ENCODE assay signal across 8 cellular contexts in the genomic region with DNA sequence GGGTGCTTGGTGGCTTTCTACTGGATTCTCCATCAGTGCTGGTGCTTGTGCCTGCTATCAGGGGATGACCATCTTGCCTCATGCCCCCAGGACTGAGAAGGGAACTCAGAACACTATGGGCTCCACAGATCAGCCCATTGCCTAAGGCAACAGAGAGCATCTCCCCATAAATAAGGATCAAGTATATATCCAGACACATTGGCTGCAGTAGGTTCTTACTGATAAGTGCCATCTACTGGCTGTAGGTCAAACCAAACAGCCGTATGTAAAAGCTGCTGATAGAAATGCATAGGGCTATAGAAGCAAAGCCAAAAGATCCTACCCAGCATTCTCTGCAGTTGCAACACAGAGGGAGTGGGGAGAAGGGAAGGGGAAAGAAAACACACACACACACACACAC.
DNase-seq lines count a peak whose midpoint lies in the region; ATAC-seq and TF ChIP-seq lines count a peak whose summit lies in the region.

No MANE protein-coding gene starts in this region.

- ATAC-seq in GM18861 (IDR thresholded peaks at IDR 0.05; ENCODE audit: unreplicated experiment), result peak; percentile 80
- peak; percentile 69 for ATAC-seq in HG02678 (IDR thresholded peaks at IDR 0.05; ENCODE audit: unreplicated experiment)
- peak; percentile 31; the same call in 1 of the 3 replicates for ATAC-seq in RWPE2 (ENCODE audit: low read depth)

- no peak overlapping the region for H2BK15ac ChIP-seq in mesenchymal stem cell (ENCODE audit: low read depth, poor library complexity, severe bottlenecking)

- H2BK12ac ChIP-seq in mesenchymal stem cell (ENCODE audit: low read length in 2 of 2), result no peak overlapping the region

- no peak overlapping the region for H2BK120ac ChIP-seq in mesenchymal stem cell (ENCODE audit: low read depth, low read length)

- no peak overlapping the region for H4K91ac ChIP-seq in mesenchymal stem cell (ENCODE audit: low read length)

- H3K36me3 ChIP-seq in RWPE2 (ENCODE audit: low read depth) (peaks cover 12% of the 10 kb centered on the region; the same call in 1 of the 2 replicates), mesenchymal stem cell (ENCODE audit: control insufficient read depth in 1 of 2, insufficient read depth in 2 of 2, low read depth in 1 of 2, low read length in 2 of 2) (peaks cover 4 to 8% of the 10 kb centered on the region in 2 experiments), tibial artery (no peaks in the 10 kb centered on the region)

- H3K4me1 ChIP-seq in RWPE2 (ENCODE audit: insufficient read depth, poor library complexity, severe bottlenecking) (no peaks in the 10 kb centered on the region), mesenchymal stem cell (ENCODE audit: control insufficient read depth, insufficient read depth, low read depth, low read length) (no peaks in the 10 kb centered on the region), tibial artery (peaks cover 0 to 13% (median 2%) of the 10 kb centered on the region in 4 donors)

- no peak overlapping the region for H3K4me2 ChIP-seq in mesenchymal stem cell (ENCODE audit: low read length, poor library complexity, severe bottlenecking)

- no peak overlapping the region for H2BK5ac ChIP-seq in mesenchymal stem cell (ENCODE audit: low read depth, low read length, poor library complexity, severe bottlenecking)

- intact Hi-C loops in tibial artery (cut with DNase I; ENCODE audit: low total_unique reads), result no loop called here

- H2AK5ac ChIP-seq in mesenchymal stem cell (ENCODE audit: low read length, severe bottlenecking), result no peak overlapping the region

- no peak overlapping the region for H3K9ac ChIP-seq in mesenchymal stem cell (ENCODE audit: low read length)

- no CpG with 5 or more reads among the region's 1 CpG for WGBS in mesenchymal stem cell

- H3K27me3 ChIP-seq in RWPE2 (ENCODE audit: insufficient read depth, poor library complexity, severe bottlenecking) (no peaks in the 10 kb centered on the region), mesenchymal stem cell (ENCODE audit: control insufficient read depth in 1 of 2, insufficient read depth in 1 of 2, low read length in 2 of 2) (no peaks in the 10 kb centered on the region), tibial artery (no peaks in the 10 kb centered on the region)

- H4K8ac ChIP-seq in mesenchymal stem cell (ENCODE audit: low read length), result no peak overlapping the region

- no peak overlapping the region for H3K4ac ChIP-seq in mesenchymal stem cell (ENCODE audit: low read depth in 1 of 2, low read length in 2 of 2)

- no peak overlapping the region for H3K27ac ChIP-seq in RWPE2 (ENCODE audit: poor library complexity, severe bottlenecking)
- H3K27ac ChIP-seq in mesenchymal stem cell (ENCODE audit: low read length, poor library complexity, severe bottlenecking), result no peak overlapping the region
- H3K27ac ChIP-seq in tibial artery, result no peak overlapping the region

- H3K14ac ChIP-seq in mesenchymal stem cell (ENCODE audit: low read length in 2 of 2), result no peak overlapping the region

- H3K18ac ChIP-seq in mesenchymal stem cell (ENCODE audit: low read depth in 1 of 2, low read length in 2 of 2), result no peak overlapping the region

- no peaks in the 10 kb centered on the region for H3K79me1 ChIP-seq in mesenchymal stem cell (replicated peaks; ENCODE audit: low read length, poor library complexity, severe bottlenecking)

- H3K9me3 ChIP-seq in RWPE2 (ENCODE audit: severe bottlenecking), result no peaks in the 10 kb centered on the region
- no peaks in the 10 kb centered on the region for H3K9me3 ChIP-seq in mesenchymal stem cell (ENCODE audit: control insufficient read depth, low read length)
- H3K9me3 ChIP-seq in tibial artery, result no peaks in the 10 kb centered on the region

- H2AFZ ChIP-seq in mesenchymal stem cell (ENCODE audit: low read depth, low read length), result no peak overlapping the region

- H3K23ac ChIP-seq in mesenchymal stem cell (ENCODE audit: low read length in 2 of 2), result no peak overlapping the region

- DNase-seq in RWPE2 (ENCODE audit: low spot score), result no peak
- DNase-seq in mesenchymal stem cell, result peak; percentile 30
- no peak for DNase-seq in NCI-H1694 (lab: John Stamatoyannopoulos, UW)
- DNase-seq in glomerular visceral epithelial cell (ENCODE audit: extremely low spot score), result no peak
- no peak for DNase-seq in tibial artery
- DNase-seq in effector CD4-positive, alpha-beta T cell, result no peak

- TF ChIP-seq CTCF in RWPE2 (IDR thresholded peaks at IDR 0.05; ENCODE audit: poor library complexity, severe bottlenecking) (peak; percentile 30), tibial artery (IDR thresholded peaks at IDR 0.05) (no peak)

- no peak overlapping the region for H3K4me3 ChIP-seq in RWPE2 (ENCODE audit: severe bottlenecking)
- H3K4me3 ChIP-seq in mesenchymal stem cell (ENCODE audit: insufficient read depth in 1 of 2, low read depth in 1 of 2, low read length in 2 of 2), result no peak overlapping the region
- H3K4me3 ChIP-seq in tibial artery, result no peak overlapping the region
